1 cellular context compared by ENCODE assay signal in the genomic region with DNA sequence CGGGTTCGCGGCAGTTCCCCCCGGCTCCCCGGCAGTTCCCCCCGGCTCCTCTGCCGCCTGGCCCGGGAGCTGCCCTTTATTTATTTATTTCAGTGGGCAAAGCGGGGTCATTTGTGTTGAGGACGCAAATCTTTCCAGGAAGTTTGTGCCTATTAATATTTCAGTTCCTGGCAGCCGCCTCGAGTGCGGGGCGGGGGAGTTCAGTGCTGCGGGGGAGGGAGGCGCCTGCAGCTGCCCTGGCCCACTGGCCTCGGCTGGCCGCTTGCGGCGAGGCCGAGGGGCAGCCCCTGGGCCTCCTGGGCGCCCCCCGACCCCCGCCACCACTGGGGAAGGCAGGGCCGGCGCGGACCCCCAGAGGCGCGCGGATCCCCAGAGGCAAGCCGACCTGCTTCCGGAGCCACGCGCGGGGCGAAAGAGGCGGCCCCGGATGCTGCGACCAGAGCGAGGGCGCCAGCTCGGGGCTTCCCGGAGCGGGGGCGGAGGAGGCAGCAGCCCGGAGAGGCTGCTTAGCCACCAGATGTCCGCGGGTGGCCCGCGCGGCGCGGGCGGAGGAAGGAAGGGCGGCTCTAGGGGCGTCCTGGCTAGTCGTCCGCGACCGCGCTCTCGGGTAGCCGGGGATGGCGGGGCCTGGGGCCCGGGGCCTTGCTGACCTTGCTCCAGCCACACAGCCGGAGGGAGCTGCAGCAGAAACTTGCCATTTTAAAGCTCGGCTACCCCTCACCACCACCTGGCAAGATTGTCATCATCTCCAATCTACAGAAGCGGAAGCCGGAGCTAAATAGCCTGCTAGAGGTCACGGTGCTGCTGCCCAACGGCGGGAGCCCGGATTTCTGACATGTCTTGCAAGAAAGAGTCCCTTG.
TF ChIP-seq lines count a peak whose summit lies in the region.

No MANE protein-coding gene starts in this region.

TF ChIP-seq in K562, 482 proteins besides CTCF, POLR2A, EP300 and RAD21 (continued from another document and continues in another):
- TF ChIP-seq, protein P1, sequence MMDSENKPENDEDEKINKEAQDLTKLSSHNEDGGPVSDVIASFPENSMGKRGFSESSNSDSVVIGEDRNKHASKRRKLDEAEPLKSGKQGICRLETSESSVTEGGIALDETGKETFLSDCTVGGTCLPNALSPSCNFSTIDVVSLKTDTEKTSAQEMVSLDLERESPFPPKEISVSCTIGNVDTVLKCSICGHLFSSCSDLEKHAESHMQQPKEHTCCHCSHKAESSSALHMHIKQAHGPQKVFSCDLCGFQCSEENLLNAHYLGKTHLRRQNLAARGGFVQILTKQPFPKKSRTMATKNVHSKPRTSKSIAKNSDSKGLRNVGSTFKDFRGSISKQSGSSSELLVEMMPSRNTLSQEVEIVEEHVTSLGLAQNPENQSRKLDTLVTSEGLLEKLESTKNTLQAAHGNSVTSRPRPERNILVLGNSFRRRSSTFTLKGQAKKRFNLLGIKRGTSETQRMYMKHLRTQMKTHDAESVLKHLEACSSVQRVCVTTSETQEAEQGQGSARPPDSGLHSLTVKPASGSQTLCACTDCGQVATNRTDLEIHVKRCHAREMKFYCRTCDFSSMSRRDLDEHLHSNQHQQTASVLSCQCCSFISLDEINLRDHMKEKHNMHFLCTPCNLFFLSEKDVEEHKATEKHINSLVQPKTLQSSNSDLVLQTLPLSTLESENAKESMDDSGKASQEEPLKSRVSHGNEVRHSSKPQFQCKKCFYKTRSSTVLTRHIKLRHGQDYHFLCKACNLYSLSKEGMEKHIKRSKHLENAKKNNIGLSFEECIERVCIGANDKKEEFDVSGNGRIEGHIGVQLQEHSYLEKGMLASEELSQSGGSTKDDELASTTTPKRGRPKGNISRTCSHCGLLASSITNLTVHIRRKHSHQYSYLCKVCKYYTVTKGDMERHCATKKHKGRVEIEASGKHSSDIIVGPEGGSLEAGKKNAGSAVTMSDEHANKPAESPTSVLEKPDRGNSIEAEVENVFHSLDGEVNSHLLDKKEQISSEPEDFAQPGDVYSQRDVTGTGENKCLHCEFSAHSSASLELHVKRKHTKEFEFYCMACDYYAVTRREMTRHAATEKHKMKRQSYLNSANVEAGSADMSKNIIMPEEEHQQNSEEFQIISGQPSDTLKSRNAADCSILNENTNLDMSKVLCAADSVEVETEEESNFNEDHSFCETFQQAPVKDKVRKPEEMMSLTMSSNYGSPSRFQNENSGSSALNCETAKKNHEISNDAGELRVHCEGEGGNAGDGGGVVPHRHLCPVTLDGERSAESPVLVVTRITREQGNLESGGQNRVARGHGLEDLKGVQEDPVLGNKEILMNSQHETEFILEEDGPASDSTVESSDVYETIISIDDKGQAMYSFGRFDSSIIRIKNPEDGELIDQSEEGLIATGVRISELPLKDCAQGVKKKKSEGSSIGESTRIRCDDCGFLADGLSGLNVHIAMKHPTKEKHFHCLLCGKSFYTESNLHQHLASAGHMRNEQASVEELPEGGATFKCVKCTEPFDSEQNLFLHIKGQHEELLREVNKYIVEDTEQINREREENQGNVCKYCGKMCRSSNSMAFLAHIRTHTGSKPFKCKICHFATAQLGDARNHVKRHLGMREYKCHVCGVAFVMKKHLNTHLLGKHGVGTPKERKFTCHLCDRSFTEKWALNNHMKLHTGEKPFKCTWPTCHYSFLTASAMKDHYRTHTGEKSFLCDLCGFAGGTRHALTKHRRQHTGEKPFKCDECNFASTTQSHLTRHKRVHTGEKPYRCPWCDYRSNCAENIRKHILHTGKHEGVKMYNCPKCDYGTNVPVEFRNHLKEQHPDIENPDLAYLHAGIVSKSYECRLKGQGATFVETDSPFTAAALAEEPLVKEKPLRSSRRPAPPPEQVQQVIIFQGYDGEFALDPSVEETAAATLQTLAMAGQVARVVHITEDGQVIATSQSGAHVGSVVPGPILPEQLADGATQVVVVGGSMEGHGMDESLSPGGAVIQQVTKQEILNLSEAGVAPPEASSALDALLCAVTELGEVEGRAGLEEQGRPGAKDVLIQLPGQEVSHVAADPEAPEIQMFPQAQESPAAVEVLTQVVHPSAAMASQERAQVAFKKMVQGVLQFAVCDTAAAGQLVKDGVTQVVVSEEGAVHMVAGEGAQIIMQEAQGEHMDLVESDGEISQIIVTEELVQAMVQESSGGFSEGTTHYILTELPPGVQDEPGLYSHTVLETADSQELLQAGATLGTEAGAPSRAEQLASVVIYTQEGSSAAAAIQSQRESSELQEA (IDR thresholded peaks at IDR 0.05; ENCODE audit: low read depth): no peak
- no peak for TF ChIP-seq TEAD4 (IDR thresholded peaks at IDR 0.05; ENCODE audit: low read length)
- no peak for TF ChIP-seq TEAD4 (CRISPR knock-in tag; IDR thresholded peaks at IDR 0.05; ENCODE audit: borderline replicate concordance)
- TF ChIP-seq MCM7 (IDR thresholded peaks at IDR 0.05): no peak
- peak; percentile 37; the same call in 1 of the 2 replicates for TF ChIP-seq MIER1 (IDR thresholded peaks at IDR 0.05; ENCODE audit: low read depth)
- TF ChIP-seq HDAC2 (IDR thresholded peaks at IDR 0.05): no peak
- TF ChIP-seq FOXK2 (conservative IDR thresholded peaks at IDR 0.05 in 1 of 2, IDR thresholded peaks at IDR 0.05 in 1 of 2; ENCODE audit: low read depth in 2 of 2): no peak
- TF ChIP-seq SIRT6 (IDR thresholded peaks at IDR 0.05; ENCODE audit: low read depth, low read length): no peak
- TF ChIP-seq, protein P2, sequence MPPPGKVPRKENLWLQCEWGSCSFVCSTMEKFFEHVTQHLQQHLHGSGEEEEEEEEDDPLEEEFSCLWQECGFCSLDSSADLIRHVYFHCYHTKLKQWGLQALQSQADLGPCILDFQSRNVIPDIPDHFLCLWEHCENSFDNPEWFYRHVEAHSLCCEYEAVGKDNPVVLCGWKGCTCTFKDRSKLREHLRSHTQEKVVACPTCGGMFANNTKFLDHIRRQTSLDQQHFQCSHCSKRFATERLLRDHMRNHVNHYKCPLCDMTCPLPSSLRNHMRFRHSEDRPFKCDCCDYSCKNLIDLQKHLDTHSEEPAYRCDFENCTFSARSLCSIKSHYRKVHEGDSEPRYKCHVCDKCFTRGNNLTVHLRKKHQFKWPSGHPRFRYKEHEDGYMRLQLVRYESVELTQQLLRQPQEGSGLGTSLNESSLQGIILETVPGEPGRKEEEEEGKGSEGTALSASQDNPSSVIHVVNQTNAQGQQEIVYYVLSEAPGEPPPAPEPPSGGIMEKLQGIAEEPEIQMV (tag; conservative IDR thresholded peaks at IDR 0.05; ENCODE audit: low read depth): no peak
- TF ChIP-seq NR2C2 (CRISPR knock-in tag; IDR thresholded peaks at IDR 0.05): no peak
- TF ChIP-seq NR2C2 (tag; IDR thresholded peaks at IDR 0.05): peak; percentile 85
- TF ChIP-seq, protein P3, sequence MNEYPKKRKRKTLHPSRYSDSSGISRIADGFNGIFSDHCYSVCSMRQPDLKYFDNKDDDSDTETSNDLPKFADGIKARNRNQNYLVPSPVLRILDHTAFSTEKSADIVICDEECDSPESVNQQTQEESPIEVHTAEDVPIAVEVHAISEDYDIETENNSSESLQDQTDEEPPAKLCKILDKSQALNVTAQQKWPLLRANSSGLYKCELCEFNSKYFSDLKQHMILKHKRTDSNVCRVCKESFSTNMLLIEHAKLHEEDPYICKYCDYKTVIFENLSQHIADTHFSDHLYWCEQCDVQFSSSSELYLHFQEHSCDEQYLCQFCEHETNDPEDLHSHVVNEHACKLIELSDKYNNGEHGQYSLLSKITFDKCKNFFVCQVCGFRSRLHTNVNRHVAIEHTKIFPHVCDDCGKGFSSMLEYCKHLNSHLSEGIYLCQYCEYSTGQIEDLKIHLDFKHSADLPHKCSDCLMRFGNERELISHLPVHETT (CRISPR knock-in tag; conservative IDR thresholded peaks at IDR 0.05 in 1 of 2, IDR thresholded peaks at IDR 0.05 in 1 of 2): peak in 1 of 2 experiments; percentile 61; a peak in 1 of 4 replicates
- TF ChIP-seq GATAD2B (IDR thresholded peaks at IDR 0.05; ENCODE audit: borderline replicate concordance): peak; percentile 57
- TF ChIP-seq, protein P4, sequence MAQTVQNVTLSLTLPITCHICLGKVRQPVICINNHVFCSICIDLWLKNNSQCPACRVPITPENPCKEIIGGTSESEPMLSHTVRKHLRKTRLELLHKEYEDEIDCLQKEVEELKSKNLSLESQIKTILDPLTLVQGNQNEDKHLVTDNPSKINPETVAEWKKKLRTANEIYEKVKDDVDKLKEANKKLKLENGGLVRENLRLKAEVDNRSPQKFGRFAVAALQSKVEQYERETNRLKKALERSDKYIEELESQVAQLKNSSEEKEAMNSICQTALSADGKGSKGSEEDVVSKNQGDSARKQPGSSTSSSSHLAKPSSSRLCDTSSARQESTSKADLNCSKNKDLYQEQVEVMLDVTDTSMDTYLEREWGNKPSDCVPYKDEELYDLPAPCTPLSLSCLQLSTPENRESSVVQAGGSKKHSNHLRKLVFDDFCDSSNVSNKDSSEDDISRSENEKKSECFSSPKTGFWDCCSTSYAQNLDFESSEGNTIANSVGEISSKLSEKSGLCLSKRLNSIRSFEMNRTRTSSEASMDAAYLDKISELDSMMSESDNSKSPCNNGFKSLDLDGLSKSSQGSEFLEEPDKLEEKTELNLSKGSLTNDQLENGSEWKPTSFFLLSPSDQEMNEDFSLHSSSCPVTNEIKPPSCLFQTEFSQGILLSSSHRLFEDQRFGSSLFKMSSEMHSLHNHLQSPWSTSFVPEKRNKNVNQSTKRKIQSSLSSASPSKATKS (CRISPR knock-in tag; IDR thresholded peaks at IDR 0.05): no peak
- peak; percentile 81 for TF ChIP-seq PCBP1 (IDR thresholded peaks at IDR 0.05; ENCODE audit: low read depth, low read length, poor library complexity, severe bottlenecking)
- TF ChIP-seq ZBTB17 (CRISPR knock-in tag; IDR thresholded peaks at IDR 0.05): peak; percentile 69; the same call in 1 of the 2 replicates
- no peak for TF ChIP-seq C11orf30 (IDR thresholded peaks at IDR 0.05; ENCODE audit: low read depth)
- TF ChIP-seq, protein P5, sequence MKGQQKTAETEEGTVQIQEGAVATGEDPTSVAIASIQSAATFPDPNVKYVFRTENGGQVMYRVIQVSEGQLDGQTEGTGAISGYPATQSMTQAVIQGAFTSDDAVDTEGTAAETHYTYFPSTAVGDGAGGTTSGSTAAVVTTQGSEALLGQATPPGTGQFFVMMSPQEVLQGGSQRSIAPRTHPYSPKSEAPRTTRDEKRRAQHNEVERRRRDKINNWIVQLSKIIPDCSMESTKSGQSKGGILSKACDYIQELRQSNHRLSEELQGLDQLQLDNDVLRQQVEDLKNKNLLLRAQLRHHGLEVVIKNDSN (CRISPR knock-in tag; IDR thresholded peaks at IDR 0.05): no peak
- TF ChIP-seq HNRNPLL (IDR thresholded peaks at IDR 0.05; ENCODE audit: low read depth, low read length, poor library complexity, severe bottlenecking): no peak
- no peak for TF ChIP-seq MYBL2 (IDR thresholded peaks at IDR 0.05; ENCODE audit: low read depth)
- TF ChIP-seq MYBL2 (CRISPR knock-in tag; IDR thresholded peaks at IDR 0.05; ENCODE audit: borderline replicate concordance): no peak
- no peak for TF ChIP-seq CBFA2T2 (conservative IDR thresholded peaks at IDR 0.05)
- no peak for TF ChIP-seq ZNF586 (CRISPR knock-in tag; conservative IDR thresholded peaks at IDR 0.05)
- TF ChIP-seq ZZZ3 (IDR thresholded peaks at IDR 0.05): no peak
- TF ChIP-seq ZNF695 (CRISPR knock-in tag; IDR thresholded peaks at IDR 0.05): no peak
- TF ChIP-seq ZNF778 (CRISPR knock-in tag; IDR thresholded peaks at IDR 0.05): no peak
- TF ChIP-seq ZNF561 (CRISPR knock-in tag; conservative IDR thresholded peaks at IDR 0.05): no peak
- no peak for TF ChIP-seq ZNF3 (CRISPR knock-in tag; IDR thresholded peaks at IDR 0.05)
- no peak for TF ChIP-seq ZSCAN32 (CRISPR knock-in tag; IDR thresholded peaks at IDR 0.05)
- TF ChIP-seq, protein P6, sequence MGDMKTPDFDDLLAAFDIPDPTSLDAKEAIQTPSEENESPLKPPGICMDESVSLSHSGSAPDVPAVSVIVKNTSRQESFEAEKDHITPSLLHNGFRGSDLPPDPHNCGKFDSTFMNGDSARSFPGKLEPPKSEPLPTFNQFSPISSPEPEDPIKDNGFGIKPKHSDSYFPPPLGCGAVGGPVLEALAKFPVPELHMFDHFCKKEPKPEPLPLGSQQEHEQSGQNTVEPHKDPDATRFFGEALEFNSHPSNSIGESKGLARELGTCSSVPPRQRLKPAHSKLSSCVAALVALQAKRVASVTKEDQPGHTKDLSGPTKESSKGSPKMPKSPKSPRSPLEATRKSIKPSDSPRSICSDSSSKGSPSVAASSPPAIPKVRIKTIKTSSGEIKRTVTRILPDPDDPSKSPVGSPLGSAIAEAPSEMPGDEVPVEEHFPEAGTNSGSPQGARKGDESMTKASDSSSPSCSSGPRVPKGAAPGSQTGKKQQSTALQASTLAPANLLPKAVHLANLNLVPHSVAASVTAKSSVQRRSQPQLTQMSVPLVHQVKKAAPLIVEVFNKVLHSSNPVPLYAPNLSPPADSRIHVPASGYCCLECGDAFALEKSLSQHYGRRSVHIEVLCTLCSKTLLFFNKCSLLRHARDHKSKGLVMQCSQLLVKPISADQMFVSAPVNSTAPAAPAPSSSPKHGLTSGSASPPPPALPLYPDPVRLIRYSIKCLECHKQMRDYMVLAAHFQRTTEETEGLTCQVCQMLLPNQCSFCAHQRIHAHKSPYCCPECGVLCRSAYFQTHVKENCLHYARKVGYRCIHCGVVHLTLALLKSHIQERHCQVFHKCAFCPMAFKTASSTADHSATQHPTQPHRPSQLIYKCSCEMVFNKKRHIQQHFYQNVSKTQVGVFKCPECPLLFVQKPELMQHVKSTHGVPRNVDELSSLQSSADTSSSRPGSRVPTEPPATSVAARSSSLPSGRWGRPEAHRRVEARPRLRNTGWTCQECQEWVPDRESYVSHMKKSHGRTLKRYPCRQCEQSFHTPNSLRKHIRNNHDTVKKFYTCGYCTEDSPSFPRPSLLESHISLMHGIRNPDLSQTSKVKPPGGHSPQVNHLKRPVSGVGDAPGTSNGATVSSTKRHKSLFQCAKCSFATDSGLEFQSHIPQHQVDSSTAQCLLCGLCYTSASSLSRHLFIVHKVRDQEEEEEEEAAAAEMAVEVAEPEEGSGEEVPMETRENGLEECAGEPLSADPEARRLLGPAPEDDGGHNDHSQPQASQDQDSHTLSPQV (IDR thresholded peaks at IDR 0.05): 0 out of 2 replicates have a peak, but pooled peaks have one; percentile 15
- TF ChIP-seq KDM5B (IDR thresholded peaks at IDR 0.05; ENCODE audit: insufficient replicate concordance, low read depth, low read length): peak; percentile 46
- TF ChIP-seq, protein P7, sequence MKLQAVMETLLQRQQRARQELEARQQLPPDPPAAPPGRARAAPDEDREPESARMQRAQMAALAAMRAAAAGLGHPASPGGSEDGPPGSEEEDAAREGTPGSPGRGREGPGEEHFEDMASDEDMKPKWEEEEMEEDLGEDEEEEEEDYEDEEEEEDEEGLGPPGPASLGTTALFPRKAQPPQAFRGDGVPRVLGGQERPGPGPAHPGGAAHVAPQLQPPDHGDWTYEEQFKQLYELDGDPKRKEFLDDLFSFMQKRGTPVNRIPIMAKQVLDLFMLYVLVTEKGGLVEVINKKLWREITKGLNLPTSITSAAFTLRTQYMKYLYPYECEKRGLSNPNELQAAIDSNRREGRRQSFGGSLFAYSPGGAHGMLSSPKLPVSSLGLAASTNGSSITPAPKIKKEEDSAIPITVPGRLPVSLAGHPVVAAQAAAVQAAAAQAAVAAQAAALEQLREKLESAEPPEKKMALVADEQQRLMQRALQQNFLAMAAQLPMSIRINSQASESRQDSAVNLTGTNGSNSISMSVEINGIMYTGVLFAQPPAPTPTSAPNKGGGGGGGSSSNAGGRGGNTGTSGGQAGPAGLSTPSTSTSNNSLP (IDR thresholded peaks at IDR 0.05; ENCODE audit: borderline replicate concordance, low read depth, low read length): no peak
- TF ChIP-seq, protein P8, sequence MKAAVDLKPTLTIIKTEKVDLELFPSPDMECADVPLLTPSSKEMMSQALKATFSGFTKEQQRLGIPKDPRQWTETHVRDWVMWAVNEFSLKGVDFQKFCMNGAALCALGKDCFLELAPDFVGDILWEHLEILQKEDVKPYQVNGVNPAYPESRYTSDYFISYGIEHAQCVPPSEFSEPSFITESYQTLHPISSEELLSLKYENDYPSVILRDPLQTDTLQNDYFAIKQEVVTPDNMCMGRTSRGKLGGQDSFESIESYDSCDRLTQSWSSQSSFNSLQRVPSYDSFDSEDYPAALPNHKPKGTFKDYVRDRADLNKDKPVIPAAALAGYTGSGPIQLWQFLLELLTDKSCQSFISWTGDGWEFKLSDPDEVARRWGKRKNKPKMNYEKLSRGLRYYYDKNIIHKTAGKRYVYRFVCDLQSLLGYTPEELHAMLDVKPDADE (conservative IDR thresholded peaks at IDR 0.05; ENCODE audit: control insufficient read depth, low read depth, low read length): no peak
